Comparison of ENCODE assay signal across 14 cellular contexts in genomic region chr5:107455111-107455544, GRCh38.
DNase-seq lines count a peak whose midpoint lies in the region; ATAC-seq and TF ChIP-seq lines count a peak whose summit lies in the region.
"Had no signal": no experiment of that assay in that cellular context is flagged by ENCODE, and none has a peak within 500 bp of the region (broad histone marks: within the 10 kb centered on the region; RNA-seq: fewer than 3 reads in every experiment).

No MANE protein-coding gene starts in this region.

- DNase-seq in NCI-H510A treated with DMSO at 0.1 percent for 48 hours (lab: John Stamatoyannopoulos, UW) (peak; percentile 27), NCI-H510A (lab: John Stamatoyannopoulos, UW) (no peak), OCI-LY7 (ENCODE audit: low spot score) (no peak), fibroblast of villous mesenchyme (ENCODE audit: low read depth) (peak; percentile 29), smooth muscle cell (lab: John Stamatoyannopoulos, UW; ENCODE audit: unreplicated experiment) (no peak), NCI-H2081 (lab: John Stamatoyannopoulos, UW) (no peak), left lobe of liver (ENCODE audit: low spot score) (no peak)
- DNase-seq: activated CD4-positive, alpha-beta T cell treated with anti-CD3 and anti-CD28 coated beads, Interleukin-2, amount 50 U/mL, for 48 hours; activated gamma-delta T cell treated with Interleukin-2 at 50 U/mL for 16 hours; GDM1; NCI-H1105; T-helper 2 cell; uterus had no signal

- H3K9me3 ChIP-seq in OCI-LY7 (ENCODE audit: low read length) (no peaks in the 10 kb centered on the region), smooth muscle cell (replicated peaks; ENCODE audit: low read depth) (no peaks in the 10 kb centered on the region)
- H3K9me3 ChIP-seq: uterus had no signal

- H3K79me2 ChIP-seq in OCI-LY7 (ENCODE audit: insufficient read depth, low read depth, low read length) (no peaks in the 10 kb centered on the region), smooth muscle cell (ENCODE audit: low read depth) (no peaks in the 10 kb centered on the region)

- no peaks in the 10 kb centered on the region for H3K9me2 ChIP-seq in OCI-LY7 (ENCODE audit: insufficient read depth, low read length)

- H3K4me1 ChIP-seq in OCI-LY7 (ENCODE audit: insufficient read depth, low read length, poor library complexity, severe bottlenecking) = peaks cover 54% of the 10 kb centered on the region
- peaks cover 18% of the 10 kb centered on the region for H3K4me1 ChIP-seq in smooth muscle cell (ENCODE audit: low read depth)
- H3K4me1 ChIP-seq: uterus had no signal

- TF ChIP-seq CTCF in OCI-LY7 (conservative IDR thresholded peaks at IDR 0.05; ENCODE audit: low read length) (no peak), fibroblast of villous mesenchyme (IDR thresholded peaks at IDR 0.05; ENCODE audit: insufficient read depth, low read depth, low read length) (no peak), smooth muscle cell (IDR thresholded peaks at IDR 0.05; ENCODE audit: borderline replicate concordance, insufficient read depth, poor library complexity, severe bottlenecking) (no peak)

- POLR2A ChIA-PET in OCI-LY7 (lab: Charles Lee) = interaction anchor here (0.8 to 5.4 kb wide), 16 partner anchors 10 to 122 kb away, joined by 3 to 68 read pairs (median 5); no protein-coding TSS in a partner anchor

- H3K36me3 ChIP-seq in OCI-LY7 (ENCODE audit: insufficient read depth, low read length) (no peaks in the 10 kb centered on the region), smooth muscle cell (ENCODE audit: low read depth) (no peaks in the 10 kb centered on the region)
- H3K36me3 ChIP-seq: uterus had no signal

- no peak overlapping the region for H3K4me3 ChIP-seq in OCI-LY7 (ENCODE audit: low read depth, low read length, poor library complexity, severe bottlenecking)
- no peak overlapping the region for H3K4me3 ChIP-seq in fibroblast of villous mesenchyme (ENCODE audit: low read depth, low read length)
- no peak overlapping the region for H3K4me3 ChIP-seq in smooth muscle cell
- H3K4me3 ChIP-seq: uterus had no signal

- H3F3A ChIP-seq in smooth muscle cell (ENCODE audit: low read depth) = no peaks in the 10 kb centered on the region

- ATAC-seq in HG03039 (IDR thresholded peaks at IDR 0.05; ENCODE audit: unreplicated experiment) (no peak), left lobe of liver (no peak)

- WGBS in smooth muscle cell (ENCODE audit: low lambda C conversion rate) = 19% methylated on average over 4 of the region's 4 CpGs

- peak overlapping the region; percentile 18; the same call in 1 of the 2 replicates for H3K4me2 ChIP-seq in OCI-LY7 (ENCODE audit: low read length)
- H3K4me2 ChIP-seq in smooth muscle cell = peak overlapping the region; percentile 63

- no TSS peak for BruUV-seq in OCI-LY7 (replicated peaks; lab: Mats Ljungman, UMichigan)

- no peak overlapping the region for H3K27ac ChIP-seq in OCI-LY7 (ENCODE audit: low read depth, low read length, poor library complexity, severe bottlenecking)
- H3K27ac ChIP-seq in smooth muscle cell (ENCODE audit: low read depth) = peak overlapping the region; percentile 7
- H3K27ac ChIP-seq: uterus had no signal

- CTCF ChIA-PET in OCI-LY7 (lab: Charles Lee; ENCODE audit: unreplicated experiment) = no interaction called here

- no peaks in the 10 kb centered on the region for H3K27me3 ChIP-seq in smooth muscle cell (ENCODE audit: low read depth)
- H3K27me3 ChIP-seq: uterus had no signal

- H2AFZ ChIP-seq in OCI-LY7 (ENCODE audit: low read length) (peak overlapping the region; percentile 57; the same call in 1 of the 2 replicates), smooth muscle cell (ENCODE audit: low read depth) (no peak overlapping the region)

- intact Hi-C loops in OCI-LY7 (cut with micrococcal nuclease; ENCODE audit: unreplicated experiment) = no loop called here

- H3K9ac ChIP-seq in smooth muscle cell (ENCODE audit: low read depth) = no peak overlapping the region

- H4K20me1 ChIP-seq in OCI-LY7 (ENCODE audit: insufficient read depth, low read length) (no peaks in the 10 kb centered on the region), smooth muscle cell (ENCODE audit: low read depth) (no peaks in the 10 kb centered on the region)

Comparison
In these comparisons a context has a peak if more than half of its experiments do, and no peak if none do; other contexts are left out.
1. DNase-seq: peak in NCI-H510A treated with DMSO at 0.1 percent for 48 hours (single experiment) and fibroblast of villous mesenchyme (single experiment); none in NCI-H510A (single experiment), OCI-LY7 (single experiment), smooth muscle cell (single experiment), NCI-H2081 (0 of 2) and left lobe of liver (single experiment).